ENCODE assay signal across 8 cellular contexts in the genomic region with DNA sequence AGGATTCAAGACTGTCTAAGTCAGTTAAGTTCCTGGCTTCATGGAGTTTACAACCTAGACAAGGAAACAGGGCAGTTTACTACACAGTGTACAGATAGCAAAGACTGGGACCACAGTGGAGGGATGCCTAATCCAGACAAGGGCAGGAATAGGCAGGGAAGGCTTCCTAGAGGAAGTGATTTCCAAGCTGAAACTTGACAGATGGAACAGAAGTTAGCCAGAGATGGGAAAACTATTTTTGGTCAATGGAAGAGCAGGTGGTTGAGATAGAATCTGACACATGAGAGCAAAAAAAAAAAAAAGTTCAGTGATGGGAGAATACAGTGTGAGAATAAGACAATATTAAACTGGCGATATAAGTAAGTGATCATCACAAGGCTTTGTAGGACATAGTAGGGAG. TPM values are rescaled to one million over a fixed set of nuclear protein-coding genes. Genes with fewer than 3 reads are reported as not detected.
DNase-seq lines count a peak whose midpoint lies in the region; ATAC-seq and TF ChIP-seq lines count a peak whose summit lies in the region.

No MANE protein-coding gene starts in this region.

- no peaks in the 10 kb centered on the region for H3K27me3 ChIP-seq in CD8-positive, alpha-beta memory T cell (ENCODE audit: insufficient read depth, low read length, poor library complexity, severe bottlenecking)
- H3K27me3 ChIP-seq in MG63 (no peaks in the 10 kb centered on the region), colonic mucosa (no peaks in the 10 kb centered on the region)

- TF ChIP-seq CTCF in colonic mucosa (IDR thresholded peaks at IDR 0.05) = no peak
- TF ChIP-seq CTCF in mucosa of descending colon (IDR thresholded peaks at IDR 0.05) = no peak

- peaks cover 5% of the 10 kb centered on the region for H3K36me3 ChIP-seq in CD8-positive, alpha-beta memory T cell (ENCODE audit: insufficient read depth, low read length)
- H3K36me3 ChIP-seq in MG63 (peaks cover 57% of the 10 kb centered on the region), colonic mucosa (no peaks in the 10 kb centered on the region), mucosa of descending colon (ENCODE audit: low read depth) (no peaks in the 10 kb centered on the region)

- no peaks in the 10 kb centered on the region for H3K27me3 Mint-ChIP-seq in CD8-positive, alpha-beta memory T cell
- no peaks in the 10 kb centered on the region for H3K27me3 Mint-ChIP-seq in natural killer cell treated with Interleukin-12 subunit alpha and Interleukin-12 subunit beta and Interleukin-15 and Interleukin-18, amount 100 ng/mL, for 72 hours

- H3K27ac ChIP-seq in CD8-positive, alpha-beta memory T cell (ENCODE audit: low read depth, low read length) = peak overlapping the region; percentile 81
- no peak overlapping the region for H3K27ac ChIP-seq in colonic mucosa

- H3K36me3 Mint-ChIP-seq in CD8-positive, alpha-beta memory T cell = peaks cover 0 to 50% (median 2%) of the 10 kb centered on the region in 3 donors
- H3K36me3 Mint-ChIP-seq in natural killer cell treated with Interleukin-12 subunit alpha and Interleukin-12 subunit beta and Interleukin-15 and Interleukin-18, amount 100 ng/mL, for 72 hours = peaks cover 11% of the 10 kb centered on the region

- H3K4me1 Mint-ChIP-seq in CD8-positive, alpha-beta memory T cell = peaks cover 34 to 49% (median 43%) of the 10 kb centered on the region in 3 donors
- peaks cover 15 to 27% of the 10 kb centered on the region in 2 donors for H3K4me1 Mint-ChIP-seq in natural killer cell treated with Interleukin-12 subunit alpha and Interleukin-12 subunit beta and Interleukin-15 and Interleukin-18, amount 100 ng/mL, for 72 hours (ENCODE audit: low read depth in 2 of 2)

- POLR2A ChIA-PET in CD8-positive, alpha-beta memory T cell (lab: Charles Lee) = interaction anchor here (0.7 kb wide), 1 partner anchor 499 kb away, joined by 8 read pairs; the partner anchor contains the start of gene RELT

- no peaks in the 10 kb centered on the region for H3K9me3 Mint-ChIP-seq in CD8-positive, alpha-beta memory T cell
- no peaks in the 10 kb centered on the region for H3K9me3 Mint-ChIP-seq in natural killer cell treated with Interleukin-12 subunit alpha and Interleukin-12 subunit beta and Interleukin-15 and Interleukin-18, amount 100 ng/mL, for 72 hours

- DNase-seq in CD8-positive, alpha-beta memory T cell = no peak
- no peak for DNase-seq in MG63
- DNase-seq in colonic mucosa = no peak
- DNase-seq in natural killer cell treated with Interleukin-12 subunit alpha and Interleukin-12 subunit beta and Interleukin-15 and Interleukin-18, amount 100 ng/mL, for 72 hours (ENCODE audit: low spot score) = no peak
- DNase-seq in erythroblast (lab: John Stamatoyannopoulos, UW) = no peak
- no peak for DNase-seq in H4 (ENCODE audit: low spot score)
- no peak for DNase-seq in mucosa of descending colon
- no peak for DNase-seq in AG20443 (ENCODE audit: low spot score)

- H3K4me3 Mint-ChIP-seq in CD8-positive, alpha-beta memory T cell = peak overlapping the region; percentile 95 to 99 (median 97)
- peak overlapping the region; percentile 99 for H3K4me3 Mint-ChIP-seq in natural killer cell treated with Interleukin-12 subunit alpha and Interleukin-12 subunit beta and Interleukin-15 and Interleukin-18, amount 100 ng/mL, for 72 hours

- peak overlapping the region; percentile 89 to 100 (median 99) for H3K27ac Mint-ChIP-seq in CD8-positive, alpha-beta memory T cell
- peak overlapping the region; percentile 97 to 98 for H3K27ac Mint-ChIP-seq in natural killer cell treated with Interleukin-12 subunit alpha and Interleukin-12 subunit beta and Interleukin-15 and Interleukin-18, amount 100 ng/mL, for 72 hours

- no peak for TF ChIP-seq POLR2A in erythroblast (IDR thresholded peaks at IDR 0.05; ENCODE audit: low read length)

- no peaks in the 10 kb centered on the region for H3K9me3 ChIP-seq in CD8-positive, alpha-beta memory T cell (ENCODE audit: low read length)
- H3K9me3 ChIP-seq in MG63 (no peaks in the 10 kb centered on the region), colonic mucosa (no peaks in the 10 kb centered on the region), mucosa of descending colon (no peaks in the 10 kb centered on the region)

- H3K4me3 ChIP-seq in CD8-positive, alpha-beta memory T cell (ENCODE audit: low read length) = peak overlapping the region; percentile 92
- peak overlapping the region; percentile 84 for H3K4me3 ChIP-seq in MG63
- H3K4me3 ChIP-seq in colonic mucosa = peak overlapping the region; percentile 82
- no peak overlapping the region for H3K4me3 ChIP-seq in mucosa of descending colon

- no peak for ATAC-seq in natural killer cell treated with Interleukin-12 subunit alpha and Interleukin-12 subunit beta and Interleukin-15 and Interleukin-18, amount 100 ng/mL, for 72 hours
- ATAC-seq in mucosa of descending colon = no peak

- CTCF ChIA-PET in CD8-positive, alpha-beta memory T cell (lab: Charles Lee) = no interaction called here

- peak overlapping the region in 1 of 2 donors; percentile 83 for H3K9ac ChIP-seq in colonic mucosa (ENCODE audit: low read depth in 2 of 2, low read length in 2 of 2)

- intact Hi-C loops in colonic mucosa (cut with DNase I) = no loop called here
- intact Hi-C loops in mucosa of descending colon (cut with DNase I, micrococcal nuclease) = no loop called here

- peaks cover 22% of the 10 kb centered on the region for H3K4me1 ChIP-seq in CD8-positive, alpha-beta memory T cell (ENCODE audit: insufficient read depth, low read length)
- H3K4me1 ChIP-seq in colonic mucosa (peaks cover 9% of the 10 kb centered on the region), mucosa of descending colon (ENCODE audit: low read depth) (peaks cover 12% of the 10 kb centered on the region)

RNA-seq across cellular contexts. Expression of gene COA4, which starts 1.3 kb away (rescaled TPM):
- 100 to 1,000 TPM; 106 TPM for total RNA-seq in CD8-positive, alpha-beta memory T cell
- 59.8 TPM for polyA plus RNA-seq in CD8-positive, alpha-beta memory T cell
- 72.3 and 74.8 TPM in 2 replicates for total RNA-seq in MG63 (2014; rRNA removed; shearing (Covaris generic); ENCODE audit: low replicate concordance)
- total RNA-seq in colonic mucosa = 100 to 1,000 TPM in 1 of 2 donors, 10 to 100 TPM in 1; 60.8 to 111 TPM
- 100 to 1,000 TPM in 1 of 2 donors, 10 to 100 TPM in 1; 77.2 to 101 TPM for total RNA-seq in natural killer cell treated with Interleukin-12 subunit alpha and Interleukin-12 subunit beta and Interleukin-15 and Interleukin-18, amount 100 ng/mL, for 72 hours
- 90.4 and 139 TPM in 2 replicates for total RNA-seq in H4 (2014; rRNA removed; shearing (Covaris generic))
- 10 to 100 TPM; 55.7 to 76.3 (median 61.0) TPM for total RNA-seq in mucosa of descending colon

RNA-seq across cellular contexts. Expression of gene PAAF1, which starts 1.4 kb away (rescaled TPM):
- 10 to 100 TPM; 27.1 to 29.5 TPM for total RNA-seq in CD8-positive, alpha-beta memory T cell
- 18.9 TPM for polyA plus RNA-seq in CD8-positive, alpha-beta memory T cell
- total RNA-seq in MG63 (2014; rRNA removed; shearing (Covaris generic); ENCODE audit: low replicate concordance) = 9.8 and 12.1 TPM in 2 replicates
- 10 to 100 TPM; 13.2 to 17.8 TPM for total RNA-seq in colonic mucosa
- total RNA-seq in natural killer cell treated with Interleukin-12 subunit alpha and Interleukin-12 subunit beta and Interleukin-15 and Interleukin-18, amount 100 ng/mL, for 72 hours = 10 to 100 TPM; 22.5 to 26.3 TPM
- total RNA-seq in H4 (2014; rRNA removed; shearing (Covaris generic)) = 13.0 TPM in 2 replicates
- 10 to 100 TPM; 13.8 to 19.7 (median 14.8) TPM for total RNA-seq in mucosa of descending colon
